In the genomic region with DNA sequence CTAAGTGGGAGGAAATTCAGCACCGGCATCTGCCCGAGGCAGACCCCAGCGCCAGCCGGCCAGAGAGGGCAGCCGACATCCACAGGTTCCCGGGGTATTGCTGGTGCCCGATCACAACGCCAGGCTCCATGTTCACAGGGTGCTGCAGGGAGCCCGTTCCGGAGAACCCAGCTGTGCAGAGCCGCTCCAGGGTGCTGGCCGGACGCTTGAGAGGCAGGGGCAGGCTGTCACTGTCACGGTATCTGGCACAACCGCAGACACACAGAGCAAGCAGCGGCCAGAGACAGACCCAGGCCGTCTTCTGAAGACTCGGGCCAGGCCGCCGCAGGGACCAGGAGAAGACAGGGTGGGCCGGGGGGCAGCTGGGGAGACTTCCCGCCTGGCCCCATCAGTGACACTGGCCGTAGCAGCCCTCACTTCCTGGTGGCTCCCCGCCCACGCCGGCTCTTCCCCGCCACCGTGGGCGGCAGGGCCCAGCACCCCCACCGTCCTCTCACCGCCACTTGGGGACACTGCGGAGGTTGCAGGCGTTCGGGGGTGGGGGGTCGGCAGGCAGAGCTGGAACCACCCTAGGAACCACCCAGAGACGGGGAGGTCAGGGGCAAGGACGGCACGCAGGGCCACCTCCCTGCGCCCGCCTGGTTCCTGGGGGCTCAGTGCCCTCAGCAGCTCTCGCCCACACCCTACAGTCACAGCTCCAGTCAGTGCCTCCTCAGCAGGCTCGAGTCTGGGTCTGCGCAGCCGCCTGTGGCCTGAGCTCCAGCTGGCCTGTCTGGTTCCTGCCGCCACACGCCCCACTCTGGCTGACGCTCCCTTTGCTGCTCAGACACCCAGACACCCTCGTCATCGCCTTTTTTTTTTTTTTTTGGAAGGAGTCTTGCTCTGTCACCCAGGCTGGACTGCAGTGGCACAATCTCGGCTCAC, we compare ENCODE assay signal across 9 cellular contexts. TPM values are rescaled to one million over a fixed set of nuclear protein-coding genes. Genes with fewer than 3 reads are reported as not detected.
DNase-seq lines count a peak whose midpoint lies in the region; ATAC-seq and TF ChIP-seq lines count a peak whose summit lies in the region.
"Had no signal": no experiment of that assay in that cellular context is flagged by ENCODE, and none has a peak within 500 bp of the region (broad histone marks: within the 10 kb centered on the region; RNA-seq: fewer than 3 reads in every experiment).

No MANE protein-coding gene starts in this region.

- peak; percentile 16 for ATAC-seq in CD8-positive, alpha-beta T cell
- ATAC-seq in HG03196 (IDR thresholded peaks at IDR 0.05; ENCODE audit: unreplicated experiment), result no peak
- no peak for ATAC-seq in HG03280 (IDR thresholded peaks at IDR 0.05; ENCODE audit: unreplicated experiment)
- no peak for ATAC-seq in SK-N-SH treated with all-trans-retinoic acid at 6 μM for 48 hours
- ATAC-seq: Panc1 had no signal

- H3K36me3 Mint-ChIP-seq in CD8-positive, alpha-beta T cell, result peaks cover 40% of the 10 kb centered on the region
- peaks cover 71% of the 10 kb centered on the region for H3K36me3 Mint-ChIP-seq in dendritic cell treated with granulocyte-macrophage colony-stimulating factor and Interleukin-4, amounts not matched to agents 40 ng/mL and 50 ng/mL, for 4 days (ENCODE audit: low read depth)
- H3K36me3 Mint-ChIP-seq in nephron (ENCODE audit: low read depth), result no peaks in the 10 kb centered on the region

- intact Hi-C loops in CD8-positive, alpha-beta T cell (cut with DNase I, micrococcal nuclease), result no loop called here
- intact Hi-C loops in dendritic cell treated with granulocyte-macrophage colony-stimulating factor and Interleukin-4, amounts not matched to agents 40 ng/mL and 50 ng/mL, for 4 days (cut with micrococcal nuclease), result no loop called here

- H3K4me3 ChIP-seq in CD8-positive, alpha-beta T cell (ENCODE audit: low read depth, low read length), result peak overlapping the region; percentile 67

- no peaks in the 10 kb centered on the region for H3K27me3 ChIP-seq in CD8-positive, alpha-beta T cell (ENCODE audit: insufficient read depth, low read length)

- no peaks in the 10 kb centered on the region for H3K9me3 ChIP-seq in CD8-positive, alpha-beta T cell (ENCODE audit: low read length)

- DNase-seq in CD8-positive, alpha-beta T cell, result peak in 4 of 7 experiments; percentile 32 to 83 (median 58)
- DNase-seq in T-helper 9 cell (peak; percentile 64), 8988T (no peak)

- peaks cover 54% of the 10 kb centered on the region for H3K4me1 Mint-ChIP-seq in CD8-positive, alpha-beta T cell (ENCODE audit: low read depth)
- peaks cover 80% of the 10 kb centered on the region for H3K4me1 Mint-ChIP-seq in dendritic cell treated with granulocyte-macrophage colony-stimulating factor and Interleukin-4, amounts not matched to agents 40 ng/mL and 50 ng/mL, for 4 days (ENCODE audit: low read depth)
- H3K4me1 Mint-ChIP-seq in nephron, result peaks cover 38% of the 10 kb centered on the region

- H3K36me3 ChIP-seq in CD8-positive, alpha-beta T cell (ENCODE audit: insufficient read depth, low read length), result peaks cover 7% of the 10 kb centered on the region

- CTCF ChIA-PET in CD8-positive, alpha-beta T cell (lab: Charles Lee), result interaction anchor here (1.1 kb wide), 1 partner anchor 149 kb away, joined by 4 read pairs; no protein-coding TSS in a partner anchor

- H3K9me3 Mint-ChIP-seq in CD8-positive, alpha-beta T cell, result no peaks in the 10 kb centered on the region
- H3K9me3 Mint-ChIP-seq in dendritic cell treated with granulocyte-macrophage colony-stimulating factor and Interleukin-4, amounts not matched to agents 40 ng/mL and 50 ng/mL, for 4 days, result no peaks in the 10 kb centered on the region
- no peaks in the 10 kb centered on the region for H3K9me3 Mint-ChIP-seq in nephron

- no peaks in the 10 kb centered on the region for H3K27me3 Mint-ChIP-seq in CD8-positive, alpha-beta T cell (ENCODE audit: low read depth)
- H3K27me3 Mint-ChIP-seq in dendritic cell treated with granulocyte-macrophage colony-stimulating factor and Interleukin-4, amounts not matched to agents 40 ng/mL and 50 ng/mL, for 4 days, result no peaks in the 10 kb centered on the region
- H3K27me3 Mint-ChIP-seq in nephron (ENCODE audit: low read depth), result no peaks in the 10 kb centered on the region

- H3K4me1 ChIP-seq in CD8-positive, alpha-beta T cell (ENCODE audit: insufficient read depth, low read length), result peaks cover 64% of the 10 kb centered on the region

- H3K4me3 Mint-ChIP-seq in CD8-positive, alpha-beta T cell, result peak overlapping the region; percentile 96
- peak overlapping the region; percentile 89 for H3K4me3 Mint-ChIP-seq in dendritic cell treated with granulocyte-macrophage colony-stimulating factor and Interleukin-4, amounts not matched to agents 40 ng/mL and 50 ng/mL, for 4 days
- H3K4me3 Mint-ChIP-seq in nephron, result peak overlapping the region; percentile 10 to 43 (median 11)

- TF ChIP-seq CTCF in CD8-positive, alpha-beta T cell (IDR thresholded peaks at IDR 0.05), result no peak
- no peak for TF ChIP-seq CTCF in nephron (IDR thresholded peaks at IDR 0.05; ENCODE audit: unreplicated experiment in 3 of 3)

- POLR2A ChIA-PET in CD8-positive, alpha-beta T cell (lab: Charles Lee), result interaction anchor here (1.1 to 1.4 kb wide), 3 partner anchors 25 to 153 kb away, joined by 3 to 5 read pairs (median 5); a partner anchor contains a TSS

- peak overlapping the region; percentile 99 for H3K27ac Mint-ChIP-seq in CD8-positive, alpha-beta T cell
- H3K27ac Mint-ChIP-seq in dendritic cell treated with granulocyte-macrophage colony-stimulating factor and Interleukin-4, amounts not matched to agents 40 ng/mL and 50 ng/mL, for 4 days, result peak overlapping the region; percentile 90
- peak overlapping the region in 1 of 3 experiments; percentile 52 for H3K27ac Mint-ChIP-seq in nephron

- H3K27ac ChIP-seq in CD8-positive, alpha-beta T cell (ENCODE audit: low read depth, low read length), result peak overlapping the region; percentile 81

TF ChIP-seq in SK-N-SH treated with all-trans-retinoic acid at 6 μM for 48 hours, 23 proteins besides CTCF, POLR2A, EP300 and RAD21 (continues in another document):
- TF ChIP-seq, protein P1, sequence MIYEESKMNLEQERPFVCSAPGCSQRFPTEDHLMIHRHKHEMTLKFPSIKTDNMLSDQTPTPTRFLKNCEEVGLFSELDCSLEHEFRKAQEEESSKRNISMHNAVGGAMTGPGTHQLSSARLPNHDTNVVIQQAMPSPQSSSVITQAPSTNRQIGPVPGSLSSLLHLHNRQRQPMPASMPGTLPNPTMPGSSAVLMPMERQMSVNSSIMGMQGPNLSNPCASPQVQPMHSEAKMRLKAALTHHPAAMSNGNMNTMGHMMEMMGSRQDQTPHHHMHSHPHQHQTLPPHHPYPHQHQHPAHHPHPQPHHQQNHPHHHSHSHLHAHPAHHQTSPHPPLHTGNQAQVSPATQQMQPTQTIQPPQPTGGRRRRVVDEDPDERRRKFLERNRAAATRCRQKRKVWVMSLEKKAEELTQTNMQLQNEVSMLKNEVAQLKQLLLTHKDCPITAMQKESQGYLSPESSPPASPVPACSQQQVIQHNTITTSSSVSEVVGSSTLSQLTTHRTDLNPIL (CRISPR knock-in tag; IDR thresholded peaks at IDR 0.05; ENCODE audit: low read depth), result no peak
- TF ChIP-seq, protein P2, sequence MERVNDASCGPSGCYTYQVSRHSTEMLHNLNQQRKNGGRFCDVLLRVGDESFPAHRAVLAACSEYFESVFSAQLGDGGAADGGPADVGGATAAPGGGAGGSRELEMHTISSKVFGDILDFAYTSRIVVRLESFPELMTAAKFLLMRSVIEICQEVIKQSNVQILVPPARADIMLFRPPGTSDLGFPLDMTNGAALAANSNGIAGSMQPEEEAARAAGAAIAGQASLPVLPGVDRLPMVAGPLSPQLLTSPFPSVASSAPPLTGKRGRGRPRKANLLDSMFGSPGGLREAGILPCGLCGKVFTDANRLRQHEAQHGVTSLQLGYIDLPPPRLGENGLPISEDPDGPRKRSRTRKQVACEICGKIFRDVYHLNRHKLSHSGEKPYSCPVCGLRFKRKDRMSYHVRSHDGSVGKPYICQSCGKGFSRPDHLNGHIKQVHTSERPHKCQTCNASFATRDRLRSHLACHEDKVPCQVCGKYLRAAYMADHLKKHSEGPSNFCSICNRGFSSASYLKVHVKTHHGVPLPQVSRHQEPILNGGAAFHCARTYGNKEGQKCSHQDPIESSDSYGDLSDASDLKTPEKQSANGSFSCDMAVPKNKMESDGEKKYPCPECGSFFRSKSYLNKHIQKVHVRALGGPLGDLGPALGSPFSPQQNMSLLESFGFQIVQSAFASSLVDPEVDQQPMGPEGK (CRISPR knock-in tag; IDR thresholded peaks at IDR 0.05; ENCODE audit: borderline replicate concordance), result no peak
- TF ChIP-seq TOX (CRISPR knock-in tag; IDR thresholded peaks at IDR 0.05; ENCODE audit: borderline replicate concordance), result no peak
- TF ChIP-seq ZNF565 (CRISPR knock-in tag; conservative IDR thresholded peaks at IDR 0.05; ENCODE audit: low read depth), result no peak
- no peak for TF ChIP-seq ZNF70 (CRISPR knock-in tag; IDR thresholded peaks at IDR 0.05)
- no peak for TF ChIP-seq ARNTL (CRISPR knock-in tag; IDR thresholded peaks at IDR 0.05; ENCODE audit: borderline replicate concordance, low read depth)
- TF ChIP-seq OSR1 (CRISPR knock-in tag; IDR thresholded peaks at IDR 0.05), result no peak
- TF ChIP-seq ZFP3 (CRISPR knock-in tag; IDR thresholded peaks at IDR 0.05), result no peak

RNA-seq across cellular contexts. Expression of a gene that starts 3.8 kb away (rescaled TPM):
- 100 to 1,000 TPM in 1 of 2 experiments, 10 to 100 TPM in 1; 99.7 to 107 TPM for total RNA-seq in CD8-positive, alpha-beta T cell

RNA-seq across cellular contexts. Expression of a gene that starts 17.0 kb away (rescaled TPM):
- total RNA-seq in CD8-positive, alpha-beta T cell, result 1 to 10 TPM; 1.8 to 2.4 TPM

RNA-seq across cellular contexts. Expression of a gene that starts 19.5 kb away (rescaled TPM):
- total RNA-seq in CD8-positive, alpha-beta T cell, result under 1 TPM; 0.65 to 0.97 TPM

RNA-seq across cellular contexts. Expression of a gene that starts 25.8 kb away (rescaled TPM):
- total RNA-seq in CD8-positive, alpha-beta T cell, result 10 to 100 TPM; 48.6 to 53.7 TPM

RNA-seq across cellular contexts. Expression of a gene that starts 36.1 kb away (rescaled TPM):
- not detected for total RNA-seq in CD8-positive, alpha-beta T cell

Comparison
In these comparisons a context has a peak if more than half of its experiments do, and no peak if none do; other contexts are left out.
1. H3K4me3 Mint-ChIP-seq: peak in every context shown above with its lines; median percentile 96 in CD8-positive, alpha-beta T cell; 89 in dendritic cell treated with granulocyte-macrophage colony-stimulating factor and Interleukin-4, amounts not matched to agents 40 ng/mL and 50 ng/mL, for 4 days; 11 in nephron.